In genomic region chr22:23313791-23314567, GRCh38 we compare ENCODE assay signal across 18 cellular contexts.
DNase-seq lines count a peak whose midpoint lies in the region; ATAC-seq and TF ChIP-seq lines count a peak whose summit lies in the region.
"Had no signal": no experiment of that assay in that cellular context is flagged by ENCODE, and none has a peak within 500 bp of the region (broad histone marks: within the 10 kb centered on the region; RNA-seq: fewer than 3 reads in every experiment).

No MANE protein-coding gene starts in this region.

- no peak overlapping the region for H3K9ac ChIP-seq in endodermal cell (ENCODE audit: extremely low read depth, low read length, poor library complexity, severe bottlenecking)

- H3K9me3 ChIP-seq in endodermal cell (ENCODE audit: control insufficient read depth, low read length): no peaks in the 10 kb centered on the region

- H3K36me3 Mint-ChIP-seq in endodermal cell (ENCODE audit: low read depth): peaks cover 13% of the 10 kb centered on the region

- no peaks in the 10 kb centered on the region for H3K9me3 Mint-ChIP-seq in endodermal cell
- H3K9me3 Mint-ChIP-seq: CD14-positive monocyte, HFFc6 had no signal

- H3K4me3 Mint-ChIP-seq in endodermal cell: no peak overlapping the region
- H3K4me3 Mint-ChIP-seq: CD14-positive monocyte, HFFc6 had no signal

- no peaks in the 10 kb centered on the region for H3K27me3 Mint-ChIP-seq in endodermal cell (ENCODE audit: insufficient read depth)

- H3K4me1 ChIP-seq in endodermal cell (ENCODE audit: control insufficient read depth, insufficient read depth, low read length): no peaks in the 10 kb centered on the region

- H3K4me1 Mint-ChIP-seq in endodermal cell: no peaks in the 10 kb centered on the region
- H3K4me1 Mint-ChIP-seq: CD14-positive monocyte had no signal

- TF ChIP-seq POLR2A in GM18505 (IDR thresholded peaks at IDR 0.05; ENCODE audit: borderline replicate concordance, extremely low read depth, insufficient read depth, insufficient read length): no peak

- WGBS in endodermal cell (ENCODE audit: insufficient coverage in 1 of 2, insufficient read length in 1 of 2), 2 experiments: 90 to 95% methylated on average over 6 to 14 of the region's 14 CpGs

- no peak overlapping the region for H3K4me3 ChIP-seq in endodermal cell (ENCODE audit: low read length)

- no peaks in the 10 kb centered on the region for H3K27me3 ChIP-seq in endodermal cell (ENCODE audit: control insufficient read depth, insufficient read depth, low read length, poor library complexity, severe bottlenecking)

- H3K27ac Mint-ChIP-seq in endodermal cell: peak overlapping the region; percentile 30
- H3K27ac Mint-ChIP-seq: HFFc6 had no signal

- no peak for TF ChIP-seq CTCF in GM13977 (IDR thresholded peaks at IDR 0.05; ENCODE audit: extremely low read depth, insufficient read depth, missing control alignments)
- TF ChIP-seq CTCF in endodermal cell (conservative IDR thresholded peaks at IDR 0.05): no peak
- no peak for TF ChIP-seq CTCF in omental fat pad (IDR thresholded peaks at IDR 0.05)

- peak; percentile 37 for ATAC-seq in omental fat pad (ENCODE audit: low FRiP score)
- no peak for ATAC-seq in GM18505 (IDR thresholded peaks at IDR 0.05; ENCODE audit: unreplicated experiment)
- ATAC-seq: Panc1 had no signal

- H3K27ac ChIP-seq in endodermal cell (ENCODE audit: low read depth, low read length): no peak overlapping the region

- peaks cover 5% of the 10 kb centered on the region for H3K36me3 ChIP-seq in endodermal cell (ENCODE audit: control insufficient read depth, insufficient read depth, low read length)

- peak; percentile 22 for DNase-seq in D341Med (ENCODE audit: low spot score)
- peak; percentile 3 for DNase-seq in GM13977 (ENCODE audit: low spot score)
- peak; percentile 42 for DNase-seq in endodermal cell
- DNase-seq in omental fat pad (ENCODE audit: low spot score): no peak
- DNase-seq in medulla oblongata (ENCODE audit: extremely low spot score): no peak
- DNase-seq in midbrain (lab: John Stamatoyannopoulos, UW): no peak
- DNase-seq: ACHN, AML-193, COR-L47, DMS153, HFFc6, NCI-H1092, NCI-H2227 treated with DMSO at 0.1 percent for 48 hours, NCI-H524, SHP77 had no signal

- in situ Hi-C loops in GM13977 (cut with MboI; ENCODE audit: low pct_unique_long_range_greater_than_20kb, low sequenced_read_pairs, unreplicated experiment): no loop called here

Comparison
In these comparisons a context has a peak if more than half of its experiments do, and no peak if none do; other contexts are left out.
1. DNase-seq: peak in D341Med (single experiment), GM13977 (single experiment) and endodermal cell (single experiment); none in omental fat pad (single experiment), medulla oblongata (single experiment) and midbrain (single experiment).